9 cellular contexts compared by ENCODE assay signal in genomic region chr7:116218051-116218645, GRCh38. TPM values are rescaled to one million over a fixed set of nuclear protein-coding genes. Genes with fewer than 3 reads are reported as not detected.
DNase-seq lines count a peak whose midpoint lies in the region; ATAC-seq and TF ChIP-seq lines count a peak whose summit lies in the region.
"Had no signal": no experiment of that assay in that cellular context is flagged by ENCODE, and none has a peak within 500 bp of the region (broad histone marks: within the 10 kb centered on the region; RNA-seq: fewer than 3 reads in every experiment).

No MANE protein-coding gene starts in this region.

- TF ChIP-seq CTCF in choroid plexus epithelial cell (conservative IDR thresholded peaks at IDR 0.05; ENCODE audit: low read depth, low read length) = no peak

- ATAC-seq in HG03571 (IDR thresholded peaks at IDR 0.05; ENCODE audit: unreplicated experiment) (no peak), GM18520 (IDR thresholded peaks at IDR 0.05; ENCODE audit: unreplicated experiment) (no peak)

- DNase-seq in Caki2 (ENCODE audit: low read depth) = peak; percentile 92
- peak; percentile 53 for DNase-seq in OCI-M2 (lab: John Stamatoyannopoulos, UW; ENCODE audit: unreplicated experiment)
- DNase-seq in choroid plexus epithelial cell (ENCODE audit: low read depth) = peak; percentile 96
- peak; percentile 95 for DNase-seq in non-pigmented ciliary epithelial cell (ENCODE audit: low read depth)
- DNase-seq in DMS79 (lab: John Stamatoyannopoulos, UW) = no peak
- DNase-seq in GM19238 (ENCODE audit: insufficient read length, low spot score) = no peak

- no peak overlapping the region for H3K4me3 ChIP-seq in choroid plexus epithelial cell (ENCODE audit: low read depth, low read length)
- H3K4me3 ChIP-seq: SK-N-MC had no signal

- in situ Hi-C loops in Caki2 (cut with HindIII; ENCODE audit: low pct_unique_long_range_greater_than_20kb, low sequenced_read_pairs) = no loop called here

RNA-seq across cellular contexts. Expression of gene TES, which starts 7.8 kb away (rescaled TPM):
- 82.8 and 134 TPM in 2 replicates for total RNA-seq in Caki2 (2014; rRNA removed; shearing (Covaris generic); ENCODE audit: low replicate concordance)

Comparison
In these comparisons a context has a peak if more than half of its experiments do, and no peak if none do; other contexts are left out.
1. DNase-seq: peak in Caki2 (single experiment), OCI-M2 (single experiment), choroid plexus epithelial cell (single experiment) and non-pigmented ciliary epithelial cell (single experiment); none in DMS79 (single experiment) and GM19238 (single experiment).